8 cellular contexts compared by ENCODE assay signal in genomic region chr7:100088621-100089457, GRCh38. TPM values are rescaled to one million over a fixed set of nuclear protein-coding genes. Genes with fewer than 3 reads are reported as not detected.
DNase-seq lines count a peak whose midpoint lies in the region; ATAC-seq and TF ChIP-seq lines count a peak whose summit lies in the region.

TSS of gene COPS6 (plus strand) at chr7:100088969. CDS start at chr7:100088991, 22 bp downstream.

- peak within 1 kb of the TSS; percentile 88 for H3K4me3 Mint-ChIP-seq in Caco-2 (ENCODE audit: unreplicated experiment)

- in situ Hi-C loops in GM23248 (cut with MboI) (no loop called here), brain microvascular endothelial cell (cut with HindIII; ENCODE audit: low pct_ligation_motif_present, low sequenced_read_pairs) (loop anchor here (25.0 kb wide), 1 partner anchor 102 kb away; the partner anchor contains the start of gene AZGP1)

- DNase-seq in Caco-2 (peak; percentile 84 to 93), GM23248 (peak; percentile 86), NCI-H1694 treated with DMSO at 0.1 percent for 48 hours (lab: John Stamatoyannopoulos, UW) (peak; percentile 24), UCSD-AML1 (lab: John Stamatoyannopoulos, UW; ENCODE audit: unreplicated experiment) (peak; percentile 64), brain microvascular endothelial cell (peak; percentile 51), skeletal muscle cell (ENCODE audit: low read depth) (no peak)

- H3K9me3 ChIP-seq in Caco-2 (no peaks in the 10 kb centered on the region), GM23248 (ENCODE audit: low read depth) (no peaks in the 10 kb centered on the region), iPS-15b (ENCODE audit: control insufficient read depth, insufficient read depth, low read length) (no peaks in the 10 kb centered on the region)

- no peaks in the 10 kb centered on the region for H3K27me3 Mint-ChIP-seq in Caco-2 (ENCODE audit: insufficient read depth, unreplicated experiment)

- 0 out of 2 replicates have a peak, but pooled peaks cover 7% of the 10 kb centered on the region for H3K4me1 ChIP-seq in Caco-2
- peaks cover 40% of the 10 kb centered on the region for H3K4me1 ChIP-seq in GM23248 (ENCODE audit: insufficient read depth)
- peaks cover 3% of the 10 kb centered on the region for H3K4me1 ChIP-seq in iPS-15b (ENCODE audit: control insufficient read depth, insufficient read depth, low read length)

- peaks cover 70% of the 10 kb centered on the region for H3F3A ChIP-seq in GM23248 (ENCODE audit: insufficient read depth)

- H3K36me3 ChIP-seq in Caco-2 (ENCODE audit: control insufficient read depth, insufficient read depth, low read length) = peaks cover 2% of the 10 kb centered on the region; the same call in 1 of the 2 replicates
- H3K36me3 ChIP-seq in GM23248 (ENCODE audit: low read depth) = peaks cover 16% of the 10 kb centered on the region; the same call in 1 of the 2 replicates
- H3K36me3 ChIP-seq in brain microvascular endothelial cell (replicated peaks) = peaks cover 35% of the 10 kb centered on the region
- H3K36me3 ChIP-seq in iPS-15b (ENCODE audit: control insufficient read depth, insufficient read depth, low read length) = peaks cover 33% of the 10 kb centered on the region

- peaks cover 52% of the 10 kb centered on the region for H3K36me3 Mint-ChIP-seq in Caco-2 (ENCODE audit: insufficient read depth, unreplicated experiment)

- no peaks in the 10 kb centered on the region for H3K9me3 Mint-ChIP-seq in Caco-2 (ENCODE audit: unreplicated experiment)

- intact Hi-C loops in Caco-2 (cut with micrococcal nuclease; ENCODE audit: unreplicated experiment) = loop anchor here (1.0 kb wide), 1 partner anchor 11 kb away; no protein-coding TSS in a partner anchor

- H3K4me2 ChIP-seq in GM23248 (ENCODE audit: unreplicated experiment) = peak within 1 kb of the TSS; percentile 85

- H3K4me1 Mint-ChIP-seq in Caco-2 (ENCODE audit: low read depth, unreplicated experiment) = peaks cover 8% of the 10 kb centered on the region

- H3K27me3 ChIP-seq in Caco-2 (replicated peaks; ENCODE audit: control insufficient read depth, insufficient read depth, low read length) (no peaks in the 10 kb centered on the region), GM23248 (replicated peaks; ENCODE audit: insufficient read depth) (no peaks in the 10 kb centered on the region), brain microvascular endothelial cell (replicated peaks) (no peaks in the 10 kb centered on the region), iPS-15b (ENCODE audit: control insufficient read depth, insufficient read depth, low read length) (no peaks in the 10 kb centered on the region)

- H3K9me2 ChIP-seq in GM23248 (ENCODE audit: insufficient read depth) = no peaks in the 10 kb centered on the region

- H3K9ac ChIP-seq in GM23248 (peak within 1 kb of the TSS; percentile 83), iPS-15b (ENCODE audit: low read depth, low read length) (peak within 1 kb of the TSS; percentile 93)

- peak within 1 kb of the TSS; percentile 89 for H2AFZ ChIP-seq in GM23248

- peak within 1 kb of the TSS; percentile 71 for H3K27ac Mint-ChIP-seq in Caco-2 (ENCODE audit: unreplicated experiment)

- CTCF ChIA-PET in Caco-2 (lab: Charles Lee) = interaction anchor here (0.6 kb wide), 2 partner anchors 95 to 109 kb away, joined by 4 read pairs; no protein-coding TSS in a partner anchor

- H3K4me3 ChIP-seq in Caco-2 (ENCODE audit: low read depth, low read length) = peak within 1 kb of the TSS; percentile 76
- H3K4me3 ChIP-seq in GM23248 = peak within 1 kb of the TSS; percentile 78
- peak within 1 kb of the TSS; percentile 87 for H3K4me3 ChIP-seq in brain microvascular endothelial cell (ENCODE audit: low read depth, low read length)
- H3K4me3 ChIP-seq in iPS-15b (ENCODE audit: low read depth, low read length) = peak within 1 kb of the TSS; percentile 94
- peak within 1 kb of the TSS; percentile 76 for H3K4me3 ChIP-seq in skeletal muscle cell (ENCODE audit: low read depth, low read length)

- no peaks in the 10 kb centered on the region for H4K20me1 ChIP-seq in GM23248 (ENCODE audit: insufficient read depth)

- H3K27ac ChIP-seq in GM23248 (peak within 1 kb of the TSS; percentile 94), brain microvascular endothelial cell (peak within 1 kb of the TSS; percentile 88)

- peaks cover 45% of the 10 kb centered on the region for H3K79me2 ChIP-seq in GM23248 (ENCODE audit: insufficient read depth)

- TF ChIP-seq CTCF in Caco-2 (IDR thresholded peaks at IDR 0.05; ENCODE audit: insufficient read depth in 1 of 2, low read depth in 1 of 2, low read length in 1 of 2, severe bottlenecking in 1 of 2, unreplicated experiment in 1 of 2) (no peak), brain microvascular endothelial cell (IDR thresholded peaks at IDR 0.05; ENCODE audit: low read depth, low read length, missing control alignments) (no peak)

- 1% methylated on average over 38 to 68 of the region's 68 CpGs for WGBS in GM23248 (ENCODE audit: low coverage in 1 of 2, low lambda C conversion rate in 2 of 2, missing lambda C conversion rate in 2 of 2), 2 experiments

- BruUV-seq in Caco-2 (replicated peaks; lab: Mats Ljungman, UMichigan) = no TSS peak

- POLR2A ChIA-PET in Caco-2 (lab: Charles Lee) = no interaction called here

- ATAC-seq in HG03378 (IDR thresholded peaks at IDR 0.05; ENCODE audit: unreplicated experiment) = no peak

RNA-seq across cellular contexts. Expression of gene COPS6, which starts in this region (rescaled TPM):
- total RNA-seq in Caco-2 (2022) = 142 and 150 TPM in 2 replicates
- total RNA-seq in GM23248 (2014; rRNA removed; shearing (Covaris generic)) = 59.1 and 79.1 TPM in 2 replicates
- polyA plus RNA-seq in GM23248 (2016; fragmentation: Nextera tagmentation; extraction: Ambion mirVana) = 214 and 223 TPM in 2 replicates
